8 cellular contexts compared by ENCODE assay signal in the genomic region with DNA sequence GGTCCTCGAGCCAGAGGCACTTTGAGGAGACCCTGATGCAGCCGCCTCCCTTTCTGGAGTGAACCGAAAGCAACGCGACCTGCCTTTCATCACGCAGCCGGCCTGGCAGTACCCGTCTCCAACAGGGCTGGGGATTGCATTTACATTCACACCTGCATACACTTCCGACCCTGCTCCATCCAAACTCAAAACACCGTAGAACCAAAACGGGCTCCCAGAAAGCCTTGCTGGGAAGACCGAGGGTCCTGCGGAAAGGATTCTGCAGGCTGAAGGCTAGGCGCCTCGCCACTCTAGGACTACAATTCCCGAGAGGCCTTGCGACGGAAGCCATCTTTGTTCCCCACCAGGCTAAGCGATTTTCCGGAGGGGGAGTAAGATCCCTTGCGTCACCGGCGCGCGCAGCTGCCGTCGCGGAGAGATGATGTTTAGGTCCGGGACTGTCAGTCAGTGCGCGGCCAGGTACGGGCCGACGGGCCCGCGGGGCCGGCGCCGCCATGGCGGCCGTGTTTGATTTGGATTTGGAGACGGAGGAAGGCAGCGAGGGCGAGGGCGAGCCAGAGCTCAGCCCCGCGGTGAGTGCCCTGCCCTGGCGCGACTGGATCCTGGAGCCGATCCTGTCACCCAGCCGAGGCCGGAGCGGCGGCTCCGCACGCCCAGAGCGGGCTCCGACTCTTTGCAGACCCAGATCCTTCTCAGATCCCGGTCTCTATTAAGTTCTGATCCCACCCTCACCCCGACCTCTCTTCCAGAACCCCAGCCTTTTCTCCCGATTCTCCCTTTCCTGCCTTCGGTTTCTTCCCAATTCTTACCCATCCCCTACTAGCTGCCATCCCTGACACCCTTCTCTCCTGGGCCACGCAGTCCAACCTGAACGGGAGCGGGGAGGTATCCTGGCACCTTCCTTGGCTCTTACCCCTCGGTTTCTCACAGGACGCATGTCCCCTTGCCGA. TPM values are rescaled to one million over a fixed set of nuclear protein-coding genes. Genes with fewer than 3 reads are reported as not detected.
DNase-seq lines count a peak whose midpoint lies in the region; ATAC-seq and TF ChIP-seq lines count a peak whose summit lies in the region.

A gene (plus strand): TSS at position 443 of the 950 bp plus-strand sequence. CDS start 52 bp downstream, at position 495.

- H3K27me3 ChIP-seq in mucosa of rectum (ENCODE audit: control insufficient read depth in 2 of 2, insufficient read depth in 2 of 2, low read length in 2 of 2), result no peaks in the 10 kb centered on the region

- H3K27ac Mint-ChIP-seq in activated T-cell treated with anti-CD3 and anti-CD28 coated beads, Interleukin-2, amount 50 U/mL, for 24 hours, result peak within 1 kb of the TSS; percentile 97

- DNase-seq in DMS 273 treated with DMSO at 0.1 percent for 48 hours (lab: John Stamatoyannopoulos, UW) (peak; percentile 76), KBM-7 (peak; percentile 98), erythroblast (lab: John Stamatoyannopoulos, UW) (peak; percentile 98 to 99)
- peak; percentile 100 for DNase-seq in activated T-cell treated with anti-CD3 and anti-CD28 coated beads, Interleukin-2, amount 50 U/mL, for 24 hours
- peak; percentile 100 for DNase-seq in stimulated activated CD8-positive, alpha-beta memory T cell treated with anti-CD3 and anti-CD28 coated beads, Interleukin-4, amount 100 ng/mL, for 48 hours

- H3K4me3 Mint-ChIP-seq in activated T-cell treated with anti-CD3 and anti-CD28 coated beads, Interleukin-2, amount 50 U/mL, for 24 hours, result peak within 1 kb of the TSS; percentile 92

- H3K9me3 Mint-ChIP-seq in activated T-cell treated with anti-CD3 and anti-CD28 coated beads, Interleukin-2, amount 50 U/mL, for 24 hours, result no peaks in the 10 kb centered on the region

- in situ Hi-C loops in KBM-7 (cut with MboI; ENCODE audit: low pct_unique_long_range_greater_than_20kb, low sequenced_read_pairs), result no loop called here

- no peaks in the 10 kb centered on the region for H3K27me3 Mint-ChIP-seq in activated T-cell treated with anti-CD3 and anti-CD28 coated beads, Interleukin-2, amount 50 U/mL, for 24 hours

- H3K4me1 ChIP-seq in mucosa of rectum (ENCODE audit: control insufficient read depth in 2 of 2, insufficient read depth in 2 of 2, low read length in 2 of 2), result peaks cover 15 to 16% of the 10 kb centered on the region in 2 donors

- peak; percentile 95 for TF ChIP-seq POLR2A in erythroblast (IDR thresholded peaks at IDR 0.05; ENCODE audit: low read length)

- ATAC-seq in GM21576 (IDR thresholded peaks at IDR 0.05; ENCODE audit: unreplicated experiment), result peak; percentile 74

- peaks cover 42% of the 10 kb centered on the region for H3K4me1 Mint-ChIP-seq in activated T-cell treated with anti-CD3 and anti-CD28 coated beads, Interleukin-2, amount 50 U/mL, for 24 hours (ENCODE audit: low read depth)

- peaks cover 48% of the 10 kb centered on the region for H3K36me3 Mint-ChIP-seq in activated T-cell treated with anti-CD3 and anti-CD28 coated beads, Interleukin-2, amount 50 U/mL, for 24 hours (ENCODE audit: low read depth)

- peak within 1 kb of the TSS; percentile 83 to 89 for H3K27ac ChIP-seq in mucosa of rectum (ENCODE audit: low read depth in 2 of 2, low read length in 2 of 2)

- H3K9ac ChIP-seq in mucosa of rectum (ENCODE audit: low read depth in 1 of 2, low read length in 2 of 2), result peak within 1 kb of the TSS; percentile 95 to 98

- no peaks in the 10 kb centered on the region for H3K9me3 ChIP-seq in mucosa of rectum (ENCODE audit: control insufficient read depth in 2 of 2, low read length in 2 of 2)

- peak within 1 kb of the TSS; percentile 95 to 99 for H3K4me3 ChIP-seq in mucosa of rectum (ENCODE audit: low read length in 2 of 2)

- H3K36me3 ChIP-seq in mucosa of rectum (ENCODE audit: control insufficient read depth in 2 of 2, insufficient read depth in 2 of 2, low read length in 2 of 2), result peaks cover 15 to 19% of the 10 kb centered on the region in 2 donors

TF ChIP-seq in PFSK-1, 5 proteins besides CTCF, POLR2A, EP300 and RAD21:
- TF ChIP-seq TAF1 (IDR thresholded peaks at IDR 0.05; ENCODE audit: borderline replicate concordance, insufficient read depth, low read length), result peak; percentile 75; the same call in 1 of the 2 replicates
- TF ChIP-seq SIN3A (IDR thresholded peaks at IDR 0.05; ENCODE audit: borderline replicate concordance, insufficient read depth, low read length), result peak; percentile 94; the same call in 1 of the 2 replicates
- TF ChIP-seq POLR2AphosphoS5 (IDR thresholded peaks at IDR 0.05; ENCODE audit: low read depth, low read length), result peak; percentile 96
- TF ChIP-seq, protein P1, sequence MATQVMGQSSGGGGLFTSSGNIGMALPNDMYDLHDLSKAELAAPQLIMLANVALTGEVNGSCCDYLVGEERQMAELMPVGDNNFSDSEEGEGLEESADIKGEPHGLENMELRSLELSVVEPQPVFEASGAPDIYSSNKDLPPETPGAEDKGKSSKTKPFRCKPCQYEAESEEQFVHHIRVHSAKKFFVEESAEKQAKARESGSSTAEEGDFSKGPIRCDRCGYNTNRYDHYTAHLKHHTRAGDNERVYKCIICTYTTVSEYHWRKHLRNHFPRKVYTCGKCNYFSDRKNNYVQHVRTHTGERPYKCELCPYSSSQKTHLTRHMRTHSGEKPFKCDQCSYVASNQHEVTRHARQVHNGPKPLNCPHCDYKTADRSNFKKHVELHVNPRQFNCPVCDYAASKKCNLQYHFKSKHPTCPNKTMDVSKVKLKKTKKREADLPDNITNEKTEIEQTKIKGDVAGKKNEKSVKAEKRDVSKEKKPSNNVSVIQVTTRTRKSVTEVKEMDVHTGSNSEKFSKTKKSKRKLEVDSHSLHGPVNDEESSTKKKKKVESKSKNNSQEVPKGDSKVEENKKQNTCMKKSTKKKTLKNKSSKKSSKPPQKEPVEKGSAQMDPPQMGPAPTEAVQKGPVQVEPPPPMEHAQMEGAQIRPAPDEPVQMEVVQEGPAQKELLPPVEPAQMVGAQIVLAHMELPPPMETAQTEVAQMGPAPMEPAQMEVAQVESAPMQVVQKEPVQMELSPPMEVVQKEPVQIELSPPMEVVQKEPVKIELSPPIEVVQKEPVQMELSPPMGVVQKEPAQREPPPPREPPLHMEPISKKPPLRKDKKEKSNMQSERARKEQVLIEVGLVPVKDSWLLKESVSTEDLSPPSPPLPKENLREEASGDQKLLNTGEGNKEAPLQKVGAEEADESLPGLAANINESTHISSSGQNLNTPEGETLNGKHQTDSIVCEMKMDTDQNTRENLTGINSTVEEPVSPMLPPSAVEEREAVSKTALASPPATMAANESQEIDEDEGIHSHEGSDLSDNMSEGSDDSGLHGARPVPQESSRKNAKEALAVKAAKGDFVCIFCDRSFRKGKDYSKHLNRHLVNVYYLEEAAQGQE (IDR thresholded peaks at IDR 0.05; ENCODE audit: insufficient read depth in 1 of 2, low read depth in 2 of 2, low read length in 2 of 2), result peak in 1 of 2 experiments; percentile 20; a peak in 1 of 4 replicates
- TF ChIP-seq FOXP2 (optimal IDR thresholded peaks at IDR 0.05; ENCODE audit: borderline replicate concordance, extremely low read depth, extremely low read length, insufficient read depth), result peak; percentile 95

RNA-seq across cellular contexts. Expression of the gene that starts here (rescaled TPM):
- 123 TPM for polyA plus RNA-seq in PFSK-1 (2012; ENCODE audit: insufficient read length, low read depth)

Comparison
In these comparisons a context has a peak if more than half of its experiments do, and no peak if none do; other contexts are left out.
1. Peak in every context shown above with its lines: DNase-seq, ATAC-seq, H3K4me3 ChIP-seq and H3K27ac ChIP-seq.